11 cellular contexts compared by ENCODE assay signal in the genomic region with DNA sequence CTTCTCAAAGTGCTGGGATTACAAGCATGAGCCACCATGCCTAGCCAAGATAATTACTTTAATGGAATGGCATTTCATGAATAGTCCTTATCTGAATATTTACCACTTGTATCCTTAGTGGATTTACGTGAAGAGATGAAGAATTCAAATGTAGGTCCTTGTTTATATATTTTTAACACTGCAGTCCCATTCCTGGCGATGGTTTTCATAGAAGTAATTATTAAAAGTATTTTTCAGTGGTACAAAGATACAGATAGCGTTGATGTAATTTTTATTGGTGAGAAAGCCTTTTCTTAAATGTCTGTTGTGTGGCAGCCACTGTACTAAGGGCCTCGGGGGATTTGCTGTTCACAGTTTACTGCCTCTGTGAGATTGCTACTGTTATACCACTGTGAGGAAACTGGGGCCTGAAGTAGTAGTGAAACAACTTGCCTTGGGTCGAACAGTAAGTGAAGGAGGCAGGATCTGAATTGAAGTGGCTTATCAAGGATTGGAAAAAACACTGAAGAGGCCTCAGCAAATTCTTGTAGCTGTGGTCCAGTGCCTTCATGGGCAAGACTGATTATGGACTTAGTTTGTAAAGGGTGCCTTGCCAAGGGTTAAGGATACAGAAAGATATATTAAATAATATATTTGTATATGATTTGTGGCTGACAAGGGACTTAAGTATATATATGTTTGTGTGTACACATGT.
DNase-seq lines count a peak whose midpoint lies in the region; ATAC-seq and TF ChIP-seq lines count a peak whose summit lies in the region.
"Had no signal": no experiment of that assay in that cellular context is flagged by ENCODE, and none has a peak within 500 bp of the region (broad histone marks: within the 10 kb centered on the region; RNA-seq: fewer than 3 reads in every experiment).

No MANE protein-coding gene starts in this region.

- ATAC-seq in GM18909 (IDR thresholded peaks at IDR 0.05; ENCODE audit: poor library complexity, unreplicated experiment) (peak; percentile 69), HG02678 (IDR thresholded peaks at IDR 0.05; ENCODE audit: unreplicated experiment) (peak; percentile 61), HG03520 (IDR thresholded peaks at IDR 0.05; ENCODE audit: unreplicated experiment) (peak; percentile 56), HG02840 (IDR thresholded peaks at IDR 0.05; ENCODE audit: low FRiP score, unreplicated experiment) (no peak)

- peaks cover 8% of the 10 kb centered on the region for H3K4me1 Mint-ChIP-seq in progenitor cell of endocrine pancreas (ENCODE audit: low read depth)
- peaks cover 6% of the 10 kb centered on the region for H3K4me1 Mint-ChIP-seq in activated T-helper 2 cell treated with anti-CD3 and anti-CD28 coated beads, Interferon-gamma antibody, Interleukin-2, Interleukin-4, amounts not matched to agents 10 μg/mL and 5 μg/mL and 100 μg/mL, durations not matched to agents 14 hours and 24 hours and 36 hours (ENCODE audit: low read depth)

- no peak for DNase-seq in progenitor cell of endocrine pancreas (ENCODE audit: low spot score, unreplicated experiment)
- DNase-seq in activated T-helper 2 cell treated with anti-CD3 and anti-CD28 coated beads, Interferon-gamma antibody, Interleukin-2, Interleukin-4, amounts not matched to agents 10 μg/mL and 5 μg/mL and 100 μg/mL, durations not matched to agents 14 hours and 24 hours and 36 hours (ENCODE audit: low spot score), result no peak
- no peak for DNase-seq in NCI-H69 (lab: John Stamatoyannopoulos, UW)
- no peak for DNase-seq in pons (ENCODE audit: low spot score)
- DNase-seq: heart left ventricle; stimulated activated CD4-positive, alpha-beta T cell treated with anti-CD3 and anti-CD28 coated beads, Interleukin-12 subunit alpha, Interleukin-12 subunit beta, amount 100 ng/mL, for 4 hours had no signal

- H3K27me3 Mint-ChIP-seq in progenitor cell of endocrine pancreas, result no peaks in the 10 kb centered on the region
- peaks cover 17% of the 10 kb centered on the region for H3K27me3 Mint-ChIP-seq in activated T-helper 2 cell treated with anti-CD3 and anti-CD28 coated beads, Interferon-gamma antibody, Interleukin-2, Interleukin-4, amounts not matched to agents 10 μg/mL and 5 μg/mL and 100 μg/mL, durations not matched to agents 14 hours and 24 hours and 36 hours (ENCODE audit: low read depth)

- no peak overlapping the region for H3K4me3 Mint-ChIP-seq in progenitor cell of endocrine pancreas (ENCODE audit: low read depth)
- no peak overlapping the region for H3K4me3 Mint-ChIP-seq in activated T-helper 2 cell treated with anti-CD3 and anti-CD28 coated beads, Interferon-gamma antibody, Interleukin-2, Interleukin-4, amounts not matched to agents 10 μg/mL and 5 μg/mL and 100 μg/mL, durations not matched to agents 14 hours and 24 hours and 36 hours (ENCODE audit: low read depth)
- H3K4me3 Mint-ChIP-seq: activated T-helper 1 cell treated with anti-CD3 and anti-CD28 coated beads, Interleukin-12 subunit alpha, Interleukin-12 subunit beta, Interleukin-2, Interleukin-4 antibody, amounts not matched to agents 30 ng/mL and 10 ng/mL and 1 ng/mL, durations not matched to agents 14 hours and 24 hours and 36 hours had no signal

- H3K27ac Mint-ChIP-seq in progenitor cell of endocrine pancreas, result peak overlapping the region; percentile 29
- no peak overlapping the region for H3K27ac Mint-ChIP-seq in activated T-helper 2 cell treated with anti-CD3 and anti-CD28 coated beads, Interferon-gamma antibody, Interleukin-2, Interleukin-4, amounts not matched to agents 10 μg/mL and 5 μg/mL and 100 μg/mL, durations not matched to agents 14 hours and 24 hours and 36 hours
- H3K27ac Mint-ChIP-seq: activated T-helper 1 cell treated with anti-CD3 and anti-CD28 coated beads, Interleukin-12 subunit alpha, Interleukin-12 subunit beta, Interleukin-2, Interleukin-4 antibody, amounts not matched to agents 30 ng/mL and 10 ng/mL and 1 ng/mL, durations not matched to agents 14 hours and 24 hours and 36 hours had no signal

- H3K9me3 Mint-ChIP-seq in progenitor cell of endocrine pancreas (ENCODE audit: low read depth), result no peaks in the 10 kb centered on the region
- no peaks in the 10 kb centered on the region for H3K9me3 Mint-ChIP-seq in activated T-helper 2 cell treated with anti-CD3 and anti-CD28 coated beads, Interferon-gamma antibody, Interleukin-2, Interleukin-4, amounts not matched to agents 10 μg/mL and 5 μg/mL and 100 μg/mL, durations not matched to agents 14 hours and 24 hours and 36 hours
- H3K9me3 Mint-ChIP-seq: activated T-helper 1 cell treated with anti-CD3 and anti-CD28 coated beads, Interleukin-12 subunit alpha, Interleukin-12 subunit beta, Interleukin-2, Interleukin-4 antibody, amounts not matched to agents 30 ng/mL and 10 ng/mL and 1 ng/mL, durations not matched to agents 14 hours and 24 hours and 36 hours had no signal

- intact Hi-C loops in activated T-helper 2 cell treated with anti-CD3 and anti-CD28 coated beads, Interferon-gamma antibody, Interleukin-2, Interleukin-4, amounts not matched to agents 10 μg/mL and 5 μg/mL and 100 μg/mL, durations not matched to agents 14 hours and 24 hours and 36 hours (cut with micrococcal nuclease), result no loop called here

- no peak for TF ChIP-seq CTCF in progenitor cell of endocrine pancreas (IDR thresholded peaks at IDR 0.05; ENCODE audit: unreplicated experiment)

- peaks cover 21% of the 10 kb centered on the region for H3K36me3 Mint-ChIP-seq in progenitor cell of endocrine pancreas (ENCODE audit: insufficient read depth)
- H3K36me3 Mint-ChIP-seq in activated T-helper 2 cell treated with anti-CD3 and anti-CD28 coated beads, Interferon-gamma antibody, Interleukin-2, Interleukin-4, amounts not matched to agents 10 μg/mL and 5 μg/mL and 100 μg/mL, durations not matched to agents 14 hours and 24 hours and 36 hours (ENCODE audit: low read depth), result no peaks in the 10 kb centered on the region
